ENCODE assay signal across 1 cellular context in genomic region chr15:65312400-65312916, GRCh38.
TF ChIP-seq lines count a peak whose summit lies in the region.

No MANE protein-coding gene starts in this region.

TF ChIP-seq in HepG2, 621 proteins besides CTCF, POLR2A, EP300 and RAD21 (continued from another document and continues in another):
- peak; percentile 14 for TF ChIP-seq SALL1 (CRISPR knock-in tag; IDR thresholded peaks at IDR 0.05)
- no peak for TF ChIP-seq ARNT (IDR thresholded peaks at IDR 0.05)
- no peak for TF ChIP-seq ZFP36 (IDR thresholded peaks at IDR 0.05; ENCODE audit: borderline replicate concordance, low read depth, low read length, partially characterized antibody)
- no peak for TF ChIP-seq AKAP8 (CRISPR knock-in tag; IDR thresholded peaks at IDR 0.05)
- no peak for TF ChIP-seq ZBTB38 (CRISPR knock-in tag; IDR thresholded peaks at IDR 0.05)
- TF ChIP-seq EZH2 (conservative IDR thresholded peaks at IDR 0.05; ENCODE audit: low read depth, low read length) = no peak
- TF ChIP-seq ZNF34 (CRISPR knock-in tag; IDR thresholded peaks at IDR 0.05; ENCODE audit: borderline replicate concordance) = no peak
- no peak for TF ChIP-seq HNRNPLL (IDR thresholded peaks at IDR 0.05; ENCODE audit: low read depth, low read length, poor library complexity, severe bottlenecking)
- 0 out of 2 replicates have a peak, but pooled peaks have one; percentile 30 for TF ChIP-seq ZNF414 (CRISPR knock-in tag; IDR thresholded peaks at IDR 0.05)
- TF ChIP-seq TRIM22 (IDR thresholded peaks at IDR 0.05) = no peak
- TF ChIP-seq PRDM10 (CRISPR knock-in tag; IDR thresholded peaks at IDR 0.05; ENCODE audit: low read depth) = no peak
- peak; percentile 93 for TF ChIP-seq NR2F2 (IDR thresholded peaks at IDR 0.05; ENCODE audit: borderline replicate concordance, low read depth)
- 0 out of 2 replicates have a peak, but pooled peaks have one; percentile 37 for TF ChIP-seq ZNF263 (CRISPR knock-in tag; IDR thresholded peaks at IDR 0.05)
- TF ChIP-seq MZF1 (CRISPR knock-in tag; IDR thresholded peaks at IDR 0.05; ENCODE audit: borderline replicate concordance) = no peak
- TF ChIP-seq HIC2 (CRISPR knock-in tag; IDR thresholded peaks at IDR 0.05; ENCODE audit: low read depth) = peak; percentile 67; the same call in 1 of the 2 replicates
- TF ChIP-seq ZSCAN9 (CRISPR knock-in tag; IDR thresholded peaks at IDR 0.05; ENCODE audit: borderline replicate concordance) = no peak
- no peak for TF ChIP-seq TEAD2 (CRISPR knock-in tag; IDR thresholded peaks at IDR 0.05)
- no peak for TF ChIP-seq ZUFSP (CRISPR knock-in tag; IDR thresholded peaks at IDR 0.05; ENCODE audit: borderline replicate concordance)
- no peak for TF ChIP-seq TSC22D2 (CRISPR knock-in tag; IDR thresholded peaks at IDR 0.05; ENCODE audit: borderline replicate concordance)
- TF ChIP-seq DZIP1 (CRISPR knock-in tag; IDR thresholded peaks at IDR 0.05) = no peak
- no peak for TF ChIP-seq ZNF468 (CRISPR knock-in tag; IDR thresholded peaks at IDR 0.05)
- TF ChIP-seq FOXM1 (CRISPR knock-in tag; IDR thresholded peaks at IDR 0.05) = no peak
- TF ChIP-seq TFAP4 (IDR thresholded peaks at IDR 0.05; ENCODE audit: borderline replicate concordance, low read depth) = 0 out of 2 replicates have a peak, but pooled peaks have one; percentile 17
- 0 out of 2 replicates have a peak, but pooled peaks have one; percentile 22 for TF ChIP-seq ZNF205 (CRISPR knock-in tag; IDR thresholded peaks at IDR 0.05)
- no peak for TF ChIP-seq ZFP41 (CRISPR knock-in tag; IDR thresholded peaks at IDR 0.05; ENCODE audit: borderline replicate concordance)
- TF ChIP-seq SMARCE1 (IDR thresholded peaks at IDR 0.05; ENCODE audit: borderline replicate concordance) = no peak
- TF ChIP-seq ZBTB14 (CRISPR knock-in tag; IDR thresholded peaks at IDR 0.05) = no peak
- peak; percentile 87 for TF ChIP-seq PAXIP1 (CRISPR knock-in tag; conservative IDR thresholded peaks at IDR 0.05)
- no peak for TF ChIP-seq ZFP36L2 (CRISPR knock-in tag; IDR thresholded peaks at IDR 0.05)
- TF ChIP-seq CHCHD3 (CRISPR knock-in tag; IDR thresholded peaks at IDR 0.05) = no peak
- peak; percentile 42 for TF ChIP-seq FOXA3 (CRISPR knock-in tag; IDR thresholded peaks at IDR 0.05)
- TF ChIP-seq SNRNP70 (IDR thresholded peaks at IDR 0.05; ENCODE audit: low read depth, low read length) = no peak
- TF ChIP-seq ZNF235 (CRISPR knock-in tag; IDR thresholded peaks at IDR 0.05; ENCODE audit: borderline replicate concordance) = no peak
- TF ChIP-seq ZBTB25 (CRISPR knock-in tag; IDR thresholded peaks at IDR 0.05) = no peak
- peak; percentile 56 for TF ChIP-seq HDAC1 (CRISPR knock-in tag; IDR thresholded peaks at IDR 0.05)
- no peak for TF ChIP-seq ZXDC (CRISPR knock-in tag; IDR thresholded peaks at IDR 0.05)
- no peak for TF ChIP-seq CENPT (CRISPR knock-in tag; IDR thresholded peaks at IDR 0.05; ENCODE audit: low read depth)
